In genomic region chr6:116662186-116662585, GRCh38 we compare ENCODE assay signal across 1 cellular context.
TF ChIP-seq lines count a peak whose summit lies in the region.

No MANE protein-coding gene starts in this region.

TF ChIP-seq in GM12891, 5 proteins besides CTCF, POLR2A, EP300 and RAD21:
- TF ChIP-seq SPI1 (IDR thresholded peaks at IDR 0.05; ENCODE audit: low read depth, low read length), result no peak
- TF ChIP-seq TAF1 (IDR thresholded peaks at IDR 0.05; ENCODE audit: low read depth, low read length), result no peak
- TF ChIP-seq POLR2AphosphoS5 (IDR thresholded peaks at IDR 0.05; ENCODE audit: low read depth, low read length), result no peak
- TF ChIP-seq PAX5 (IDR thresholded peaks at IDR 0.05; ENCODE audit: insufficient read depth, low read length, severe bottlenecking), result no peak
- TF ChIP-seq POU2F2 (IDR thresholded peaks at IDR 0.05; ENCODE audit: low read depth, low read length), result no peak
